8 cellular contexts compared by ENCODE assay signal in the genomic region with DNA sequence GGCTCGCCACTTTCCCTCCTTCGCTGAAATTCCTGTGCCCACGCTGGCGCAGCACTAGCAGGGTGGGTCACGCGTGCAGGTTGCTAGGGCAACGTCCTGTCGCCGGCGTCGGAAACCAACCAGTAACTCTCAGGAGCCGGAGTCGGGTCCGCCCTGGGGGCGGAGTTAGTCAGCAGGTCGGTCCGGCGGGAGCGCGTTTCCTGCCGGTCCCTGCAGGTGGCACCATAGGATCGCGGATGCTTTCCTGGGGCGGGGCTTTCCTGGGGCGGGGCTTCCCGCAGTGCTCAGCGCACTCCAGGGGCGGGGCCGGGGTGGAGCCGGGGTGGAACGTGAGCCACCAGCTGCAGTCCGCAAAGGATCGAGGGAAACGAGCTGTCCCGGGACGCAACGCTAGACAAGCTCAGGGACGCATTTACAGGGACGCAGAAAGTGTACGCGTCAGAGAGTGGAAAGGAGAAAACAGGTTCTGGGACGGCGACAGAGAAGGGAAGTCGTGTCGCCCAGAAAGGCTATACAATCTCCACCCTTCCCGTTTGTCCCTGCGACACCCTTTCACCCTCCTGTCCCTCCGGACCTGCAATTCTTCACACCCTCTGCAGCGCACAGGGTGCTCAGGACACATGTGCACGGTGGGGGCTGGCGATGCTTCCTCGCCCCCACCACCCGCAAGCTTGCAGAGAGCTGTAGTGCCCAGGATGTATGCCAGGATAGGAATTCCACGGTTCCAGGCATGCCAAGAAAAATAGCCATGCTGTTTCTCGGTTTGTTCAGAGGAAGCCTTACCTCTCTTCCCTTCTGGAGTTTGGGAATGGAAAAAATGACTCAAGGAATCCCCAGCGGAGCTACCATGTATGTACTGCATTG. TPM values are rescaled to one million over a fixed set of nuclear protein-coding genes. Genes with fewer than 3 reads are reported as not detected.
DNase-seq lines count a peak whose midpoint lies in the region; ATAC-seq and TF ChIP-seq lines count a peak whose summit lies in the region.

No MANE protein-coding gene starts in this region.

- peak overlapping the region; percentile 97 for H3K27ac Mint-ChIP-seq in T-helper 17 cell

- H3K27me3 ChIP-seq in left ventricle myocardium inferior (ENCODE audit: low read depth) (peaks cover 27% of the 10 kb centered on the region), prostate gland (replicated peaks; ENCODE audit: insufficient read depth) (no peaks in the 10 kb centered on the region)

- in situ Hi-C loops in GM13976 (cut with MboI; ENCODE audit: low sequenced_read_pairs, unreplicated experiment) = no loop called here

- DNase-seq in GM13976 (ENCODE audit: low spot score) = peak; percentile 97
- DNase-seq in NCI-H187 (lab: John Stamatoyannopoulos, UW) = peak; percentile 91 to 93
- DNase-seq in T-helper 17 cell = peak; percentile 98 to 99 (median 98)
- DNase-seq in left ventricle myocardium inferior = peak; percentile 97
- peak; percentile 97 for DNase-seq in prostate gland (ENCODE audit: low spot score)
- DNase-seq in ureter (ENCODE audit: low spot score) = peak; percentile 99

- H3K36me3 ChIP-seq in left ventricle myocardium inferior (no peaks in the 10 kb centered on the region), prostate gland (no peaks in the 10 kb centered on the region)

- TF ChIP-seq CTCF in GM13976 (IDR thresholded peaks at IDR 0.05; ENCODE audit: borderline replicate concordance, control extremely low read depth, extremely low read depth, insufficient read depth, missing control alignments) = peak; percentile 81
- peak; percentile 79 for TF ChIP-seq CTCF in left ventricle myocardium inferior (IDR thresholded peaks at IDR 0.05; ENCODE audit: borderline replicate concordance)
- TF ChIP-seq CTCF in prostate gland (IDR thresholded peaks at IDR 0.05) = peak; percentile 77 to 98 (median 94)

- peaks cover 30% of the 10 kb centered on the region for H3K4me1 Mint-ChIP-seq in T-helper 17 cell

- peaks cover 3% of the 10 kb centered on the region for H3K27me3 Mint-ChIP-seq in T-helper 17 cell

- H3K4me1 ChIP-seq in left ventricle myocardium inferior (peaks cover 51% of the 10 kb centered on the region), prostate gland (replicated peaks) (peaks cover 30% of the 10 kb centered on the region)

- peak; percentile 76 for ATAC-seq in HG02943 (IDR thresholded peaks at IDR 0.05; ENCODE audit: low read depth, unreplicated experiment)
- ATAC-seq in T-helper 17 cell = peak; percentile 92

- H3K4me3 ChIP-seq in left ventricle myocardium inferior = peak overlapping the region; percentile 67
- H3K4me3 ChIP-seq in prostate gland = peak overlapping the region; percentile 20 to 37

- H3K9me3 ChIP-seq in T-helper 17 cell (ENCODE audit: control insufficient read depth, low read length, poor library complexity, severe bottlenecking) (no peaks in the 10 kb centered on the region), left ventricle myocardium inferior (replicated peaks) (no peaks in the 10 kb centered on the region), prostate gland (no peaks in the 10 kb centered on the region)

- TF ChIP-seq POLR2A in prostate gland (IDR thresholded peaks at IDR 0.05) = peak; percentile 8

- H3K27ac ChIP-seq in angular gyrus (ENCODE audit: low read depth, low read length) (peak overlapping the region; percentile 13), left ventricle myocardium inferior (replicated peaks) (peak overlapping the region; percentile 90), prostate gland (peak overlapping the region; percentile 65 to 70)

- under 1% methylated on average over 56 of the region's 56 CpGs for WGBS in prostate gland

- peaks cover 2% of the 10 kb centered on the region for H3K36me3 Mint-ChIP-seq in T-helper 17 cell (ENCODE audit: low read depth)

- intact Hi-C loops in left ventricle myocardium inferior (cut with micrococcal nuclease) (no loop called here), prostate gland (cut with DNase I) (loop anchor here (1.0 kb wide), 1 partner anchor 106 kb away; no protein-coding TSS in a partner anchor)

- H3K4me3 Mint-ChIP-seq in T-helper 17 cell = peak overlapping the region; percentile 97

RNA-seq across cellular contexts. Expression of a gene that starts 12.3 kb away (rescaled TPM):
- total RNA-seq in T-helper 17 cell = 1 to 10 TPM in 1 of 2 donors, not detected in 1; 1.0 TPM
- total RNA-seq in left ventricle myocardium inferior = 50.6 TPM
- total RNA-seq in prostate gland = 10 to 100 TPM; 18.1 to 18.5 TPM
- total RNA-seq in ureter = 29.1 TPM

RNA-seq across cellular contexts. Expression of a gene that starts 22.9 kb away (rescaled TPM):
- 10 to 100 TPM; 41.2 to 42.2 TPM for total RNA-seq in T-helper 17 cell
- 895 TPM for total RNA-seq in left ventricle myocardium inferior
- total RNA-seq in prostate gland = 100 to 1,000 TPM in 1 of 2 donors, 10 to 100 TPM in 1; 87.8 to 244 TPM
- total RNA-seq in ureter = 143 TPM

RNA-seq across cellular contexts. Expression of a gene that starts 54.4 kb away (rescaled TPM):
- 100 to 1,000 TPM; 228 to 231 TPM for total RNA-seq in T-helper 17 cell
- 50.1 TPM for total RNA-seq in left ventricle myocardium inferior
- 100 to 1,000 TPM; 185 to 193 TPM for total RNA-seq in prostate gland
- 207 TPM for total RNA-seq in ureter

Comparison
In these comparisons a context has a peak if more than half of its experiments do, and no peak if none do; other contexts are left out.
1. Peak in every context shown above with its lines: DNase-seq, ATAC-seq, H3K4me3 ChIP-seq and H3K27ac ChIP-seq.
2. H3K27ac ChIP-seq: peak in every context shown above with its lines; median percentile 90 in left ventricle myocardium inferior; 68 in prostate gland; 13 in angular gyrus.
3. RNA of a gene that starts 12.3 kb away (total RNA-seq): 50.6 TPM in left ventricle myocardium inferior (single experiment), 29.1 TPM in ureter (single experiment) and 18.1 to 18.5 TPM in prostate gland; 1.0 TPM in T-helper 17 cell; every median in the first group is over 4 times any median in the second.